30 cellular contexts compared by ENCODE assay signal in genomic region chr4:5592272-5592671, GRCh38.
"Had no signal": no experiment of that assay in that cellular context is flagged by ENCODE, and none has a peak within 500 bp of the region (broad histone marks: within the 10 kb centered on the region; RNA-seq: fewer than 3 reads in every experiment).

No MANE protein-coding gene starts in this region.

- H3K27me3 Mint-ChIP-seq: central memory CD8-positive, alpha-beta T cell; dendritic cell treated with granulocyte-macrophage colony-stimulating factor and Interleukin-4, amounts not matched to agents 40 ng/mL and 50 ng/mL, for 4 days had no signal

- H3K4me3 ChIP-seq: esophagus muscularis mucosa, heart left ventricle, left ventricle myocardium inferior, pancreas, prostate gland, sigmoid colon, tibial artery, upper lobe of right lung had no signal

- DNase-seq: activated CD4-positive, alpha-beta T cell treated with anti-CD3 and anti-CD28 coated beads for 48 hours; activated CD4-positive, alpha-beta T cell treated with anti-CD3 and anti-CD28 coated beads, Interleukin-2, amount 50 U/mL, for 48 hours; activated CD8-positive, alpha-beta memory T cell treated with anti-CD3 and anti-CD28 coated beads for 24 hours; activated effector memory CD4-positive, alpha-beta T cell treated with Interleukin-2 at 50 U/mL for 16 hours; activated naive CD4-positive, alpha-beta T cell treated with Interleukin-2 at 50 U/mL for 16 hours; anterior cingulate cortex; foreskin keratinocyte; heart left ventricle; hypothalamus; left ventricle myocardium inferior; mammary epithelial cell; naive thymus-derived CD4-positive, alpha-beta T cell; pancreas; sigmoid colon; small intestine; stimulated activated CD4-positive, alpha-beta T cell treated with anti-CD3 and anti-CD28 coated beads, Interleukin-4, amount 100 ng/mL, for 4 hours; stimulated activated CD8-positive, alpha-beta memory T cell treated with anti-CD3 and anti-CD28 coated beads, Interleukin-4, amount 100 ng/mL, for 48 hours; stimulated activated naive CD8-positive, alpha-beta T cell treated with anti-CD3 and anti-CD28 coated beads, Interleukin-15, amount 100 ng/mL, for 72 hours; substantia nigra; tibial artery; upper lobe of right lung had no signal

- H3K27ac Mint-ChIP-seq: activated naive CD8-positive, alpha-beta T cell; dendritic cell treated with granulocyte-macrophage colony-stimulating factor and Interleukin-4, amounts not matched to agents 40 ng/mL and 50 ng/mL, for 4 days; mesothelial cell of epicardium; naive thymus-derived CD4-positive, alpha-beta T cell; stimulated activated memory B cell treated with anti-CD40 and anti-IgM and Interleukin-4, amounts not matched to agents 10 μg/mL and 1 μg/mL and 100 μg/mL, for 72 hours; stimulated activated naive CD8-positive, alpha-beta T cell treated with anti-CD3 and anti-CD28 coated beads, Interleukin-15, amount 100 ng/mL, for 72 hours had no signal

- H3K36me3 ChIP-seq: left ventricle myocardium inferior, prostate gland had no signal

- ATAC-seq: activated CD4-positive, CD25-positive, alpha-beta regulatory T cell treated with anti-CD3 and anti-CD28 coated beads, Interleukin-2, amount 50 U/mL, for 24 hours; foreskin keratinocyte; heart left ventricle; naive thymus-derived CD4-positive, alpha-beta T cell; pancreas; stimulated activated memory B cell treated with anti-CD40 and anti-IgM and Interleukin-4, amounts not matched to agents 10 μg/mL and 1 μg/mL and 100 μg/mL, for 72 hours; stimulated activated naive CD8-positive, alpha-beta T cell treated with anti-CD3 and anti-CD28 coated beads, Interleukin-15, amount 100 ng/mL, for 72 hours; upper lobe of right lung had no signal

- H3K4me1 ChIP-seq: esophagus muscularis mucosa, foreskin keratinocyte, heart left ventricle, left ventricle myocardium inferior, pancreas, prostate gland, sigmoid colon, tibial artery, upper lobe of right lung had no signal

- H3K4me1 Mint-ChIP-seq: central memory CD8-positive, alpha-beta T cell; mesothelial cell of epicardium; naive thymus-derived CD4-positive, alpha-beta T cell; stimulated activated memory B cell treated with anti-CD40 and anti-IgM and Interleukin-4, amounts not matched to agents 10 μg/mL and 1 μg/mL and 100 μg/mL, for 72 hours; stimulated activated naive CD8-positive, alpha-beta T cell treated with anti-CD3 and anti-CD28 coated beads, Interleukin-15, amount 100 ng/mL, for 72 hours had no signal

- H3K9me3 ChIP-seq: esophagus muscularis mucosa, pancreas, prostate gland, sigmoid colon, upper lobe of right lung had no signal

- H3K27ac ChIP-seq: esophagus muscularis mucosa, foreskin keratinocyte, heart left ventricle, left ventricle myocardium inferior, pancreas, prostate gland, sigmoid colon, tibial artery, upper lobe of right lung, VCaP had no signal

- H3K4me3 Mint-ChIP-seq: activated naive CD8-positive, alpha-beta T cell; central memory CD8-positive, alpha-beta T cell; dendritic cell treated with granulocyte-macrophage colony-stimulating factor and Interleukin-4, amounts not matched to agents 40 ng/mL and 50 ng/mL, for 4 days; mesothelial cell of epicardium; naive thymus-derived CD4-positive, alpha-beta T cell; stimulated activated memory B cell treated with anti-CD40 and anti-IgM and Interleukin-4, amounts not matched to agents 10 μg/mL and 1 μg/mL and 100 μg/mL, for 72 hours; stimulated activated naive CD8-positive, alpha-beta T cell treated with anti-CD3 and anti-CD28 coated beads, Interleukin-15, amount 100 ng/mL, for 72 hours had no signal

- H3K27me3 ChIP-seq: esophagus muscularis mucosa, foreskin keratinocyte, heart left ventricle, pancreas, sigmoid colon, tibial artery, upper lobe of right lung had no signal
